Comparison of ENCODE assay signal across 29 cellular contexts in the genomic region with DNA sequence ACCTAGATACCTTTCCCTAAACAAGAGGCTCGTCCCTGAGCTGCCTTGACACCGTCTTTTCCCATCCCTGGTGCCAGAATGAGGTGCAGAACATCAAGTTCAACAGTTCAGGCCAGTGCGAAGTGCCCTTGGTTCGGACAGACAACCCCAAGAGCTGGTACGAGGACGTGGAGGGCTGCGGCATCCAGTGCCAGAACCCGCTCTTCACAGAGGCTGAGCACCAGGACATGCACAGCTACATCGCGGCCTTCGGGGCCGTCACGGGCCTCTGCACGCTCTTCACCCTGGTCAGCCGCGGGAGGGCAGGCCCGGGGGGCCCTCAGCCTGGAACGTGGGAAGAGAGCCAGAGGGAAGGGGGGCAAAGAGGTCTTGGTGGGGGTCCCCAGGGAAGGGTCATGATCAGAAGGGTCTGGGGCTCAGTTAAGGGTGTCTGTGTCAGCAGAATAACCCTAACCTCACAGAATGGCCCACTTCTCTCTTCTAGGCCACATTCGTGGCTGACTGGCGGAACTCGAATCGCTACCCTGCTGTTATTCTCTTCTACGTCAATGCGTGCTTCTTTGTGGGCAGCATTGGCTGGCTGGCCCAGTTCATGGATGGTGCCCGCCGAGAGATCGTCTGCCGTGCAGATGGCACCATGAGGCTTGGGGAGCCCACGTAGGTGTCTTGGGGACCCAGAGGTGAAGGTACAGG.
"Had no signal": no experiment of that assay in that cellular context is flagged by ENCODE, and none has a peak within 500 bp of the region (broad histone marks: within the 10 kb centered on the region; RNA-seq: fewer than 3 reads in every experiment).

No MANE protein-coding gene starts in this region.

- H3K4me1 ChIP-seq: Peyer's patch, SJSA1 had no signal

- H3K9me2 ChIP-seq: SK-N-SH had no signal

- H3K27me3 ChIP-seq: Peyer's patch, SJSA1 had no signal

- FAIRE-seq: bronchial epithelial cell, TTC549 had no signal

- H3K9me3 ChIP-seq: Peyer's patch, SJSA1, SK-N-SH had no signal

- H3K9ac ChIP-seq: SK-N-SH had no signal

- H3K4me3 ChIP-seq: Peyer's patch, SJSA1 had no signal

- DNase-seq: activated CD4-positive, alpha-beta memory T cell treated with anti-CD3 and anti-CD28 coated beads for 36 hours; activated CD4-positive, alpha-beta T cell treated with anti-CD3 and anti-CD28 coated beads for 4 hours; activated CD4-positive, alpha-beta T cell treated with anti-CD3 and anti-CD28 coated beads, Interleukin-2, amount 50 U/mL, for 1 hour; activated CD4-positive, CD25-positive, alpha-beta regulatory T cell treated with anti-CD3 and anti-CD28 coated beads, Interleukin-2, amount 50 U/mL, for 72 hours; activated CD8-positive, alpha-beta memory T cell treated with anti-CD3 and anti-CD28 coated beads, Interleukin-2, amount 50 U/mL, for 4 hours; activated gamma-delta T cell treated with Interleukin-2 at 50 U/mL for 16 hours; activated naive CD4-positive, alpha-beta T cell treated with anti-CD3 and anti-CD28 coated beads for 36 hours; activated naive CD8-positive, alpha-beta T cell treated with anti-CD3 and anti-CD28 coated beads, Interleukin-2, amount 50 U/mL, for 24 hours; activated T-cell treated with anti-CD3 and anti-CD28 coated beads for 4 hours; activated T-cell treated with anti-CD3 and anti-CD28 coated beads, Interleukin-2, amount 50 U/mL, for 4 hours; anterior cingulate cortex; central memory CD4-positive, alpha-beta T cell; NCI-H1092 treated with DMSO at 0.1 percent for 48 hours; NCI-H1417; NCI-H187 treated with DMSO at 0.1 percent for 48 hours; NCI-H2081; NCI-H2171 treated with DMSO at 0.1 percent for 48 hours; NCI-H226; NCI-H446 treated with DMSO at 0.1 percent for 48 hours; NCI-H524; NCI-H69; PC-3; RPMI8226; SHP77 treated with DMSO at 0.1 percent for 48 hours; SK-N-SH had no signal

- H3K4me2 ChIP-seq: SK-N-SH had no signal

- H3K27ac ChIP-seq: Peyer's patch, SJSA1 had no signal

- H3K36me3 ChIP-seq: Peyer's patch, SJSA1 had no signal
